Comparison of ENCODE assay signal across 8 cellular contexts in the genomic region with DNA sequence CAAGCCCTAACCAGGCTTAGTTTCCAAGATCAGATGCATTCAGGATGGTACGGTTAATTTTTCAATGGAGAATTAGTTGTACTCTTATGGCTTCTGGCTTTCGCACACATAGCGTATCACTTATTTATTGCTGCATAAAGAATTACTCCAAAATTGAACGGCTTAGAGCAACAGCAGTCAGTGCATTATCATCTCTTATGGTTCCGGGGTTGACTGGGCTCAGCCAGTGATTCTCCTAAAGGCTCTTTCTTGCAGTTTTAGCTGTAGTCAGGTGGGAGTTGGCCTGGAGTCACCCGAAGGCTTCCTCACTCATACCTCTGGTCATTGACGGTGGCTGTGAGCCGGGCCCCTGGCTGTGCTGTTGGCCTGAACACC. TPM values are rescaled to one million over a fixed set of nuclear protein-coding genes. Genes with fewer than 3 reads are reported as not detected.
DNase-seq lines count a peak whose midpoint lies in the region; ATAC-seq lines count a peak whose summit lies in the region.

No MANE protein-coding gene starts in this region.

- peaks cover 16% of the 10 kb centered on the region for H3K4me1 Mint-ChIP-seq in T-helper 17 cell

- intact Hi-C loops in sciatic nerve (cut with DNase I) = no loop called here

- peak overlapping the region; percentile 97 for H3K4me3 ChIP-seq in HAP-1

- no peaks in the 10 kb centered on the region for H3K27me3 ChIP-seq in HAP-1 (ENCODE audit: low read depth)

- H3K27ac Mint-ChIP-seq in T-helper 17 cell = peak overlapping the region; percentile 94

- DNase-seq in HAP-1 (ENCODE audit: low spot score in 2 of 2) (no peak), T-helper 17 cell (no peak), germinal center (ENCODE audit: low spot score) (peak; percentile 29), sciatic nerve (ENCODE audit: low spot score) (no peak), DMS153 treated with DMSO at 0.1 percent for 48 hours (lab: John Stamatoyannopoulos, UW; ENCODE audit: unreplicated experiment) (no peak)

- no peaks in the 10 kb centered on the region for H3K36me3 Mint-ChIP-seq in T-helper 17 cell (ENCODE audit: low read depth)

- ATAC-seq in T-helper 17 cell (no peak), sciatic nerve (peak; percentile 54), HG03442 (IDR thresholded peaks at IDR 0.05; ENCODE audit: unreplicated experiment) (no peak), HG02610 (IDR thresholded peaks at IDR 0.05; ENCODE audit: unreplicated experiment) (no peak), GM18909 (IDR thresholded peaks at IDR 0.05; ENCODE audit: poor library complexity, unreplicated experiment) (no peak)

- H3K27me3 Mint-ChIP-seq in T-helper 17 cell = no peaks in the 10 kb centered on the region

- peaks cover 14% of the 10 kb centered on the region; the same call in 1 of the 2 replicates for H3K4me1 ChIP-seq in HAP-1

- in situ Hi-C loops in HAP-1 (cut with MboI; ENCODE audit: low sequenced_read_pairs) = no loop called here

- no peaks in the 10 kb centered on the region for H3K9me3 ChIP-seq in HAP-1
- no peaks in the 10 kb centered on the region for H3K9me3 ChIP-seq in T-helper 17 cell (ENCODE audit: control insufficient read depth, low read length, poor library complexity, severe bottlenecking)

- peaks cover 30% of the 10 kb centered on the region for H3K36me3 ChIP-seq in HAP-1 (replicated peaks)

- peak overlapping the region; percentile 96 for H3K4me3 Mint-ChIP-seq in T-helper 17 cell

RNA-seq across cellular contexts. Expression of a gene that starts 0.6 kb away (rescaled TPM):
- total RNA-seq in T-helper 17 cell = 10 to 100 TPM; 28.9 to 29.5 TPM
- 90.7 TPM for total RNA-seq in sciatic nerve

RNA-seq across cellular contexts. Expression of a gene that starts 43.3 kb away (rescaled TPM):
- total RNA-seq in T-helper 17 cell (10 to 100 TPM; 13.9 to 16.5 TPM), sciatic nerve (11.3 TPM)
